1 cellular context compared by ENCODE assay signal in genomic region chr6:31574106-31575061, GRCh38.
TF ChIP-seq lines count a peak whose summit lies in the region.

No MANE protein-coding gene starts in this region.

TF ChIP-seq in GM23338, 12 proteins besides CTCF, POLR2A, EP300 and RAD21 (continued from another document):
- TF ChIP-seq ZNF462 (CRISPR knock-in tag; IDR thresholded peaks at IDR 0.05) (no peak), STAT1 (IDR thresholded peaks at IDR 0.05; ENCODE audit: unreplicated experiment) (no peak)
